1 cellular context compared by ENCODE assay signal in the genomic region with DNA sequence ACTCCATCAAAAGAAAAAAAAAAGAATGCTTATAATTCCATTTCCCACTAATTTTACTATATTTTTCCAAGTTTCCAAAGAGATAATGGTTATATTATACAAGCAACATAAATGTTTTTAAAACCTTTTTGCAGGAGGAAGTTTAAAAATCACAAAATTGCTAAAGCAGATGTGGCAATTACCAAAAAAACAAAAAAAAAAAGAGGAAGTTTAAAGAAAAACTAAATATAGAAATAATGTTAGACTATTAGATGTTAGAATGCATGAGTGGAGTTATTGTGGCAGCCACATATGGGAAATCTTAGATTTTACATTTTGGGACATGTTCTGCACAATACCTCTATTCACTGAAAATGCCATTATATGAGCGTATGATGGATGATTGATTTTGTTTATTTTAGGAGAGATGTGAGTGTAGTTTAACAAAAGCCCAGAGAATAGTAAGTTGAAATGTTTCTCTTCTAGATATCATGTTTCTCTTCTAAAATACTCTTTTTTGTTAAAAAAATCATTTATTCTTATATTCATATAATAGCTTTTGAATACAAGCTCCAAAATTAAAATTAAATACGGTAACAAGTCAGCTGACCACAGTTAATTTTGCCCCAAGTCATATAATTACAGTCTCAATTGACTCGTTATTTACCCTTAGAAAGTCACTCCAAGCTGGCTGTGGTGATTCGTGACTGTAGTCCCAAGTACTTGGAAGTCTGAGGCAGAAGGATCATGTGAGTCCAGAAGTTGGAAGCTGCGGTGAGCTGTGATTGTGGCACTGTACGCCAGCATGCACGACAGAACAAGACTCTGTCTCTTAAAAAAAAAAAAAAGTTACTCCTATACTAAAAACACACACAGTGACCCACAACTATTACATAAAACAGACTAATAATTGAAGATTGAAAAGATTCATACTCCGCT.
TF ChIP-seq lines count a peak whose summit lies in the region.

No MANE protein-coding gene starts in this region.

TF ChIP-seq in GM12878, 131 proteins besides CTCF, POLR2A, EP300 and RAD21:
- TF ChIP-seq CHD4 (IDR thresholded peaks at IDR 0.05) (no peak), ZNF622 (IDR thresholded peaks at IDR 0.05) (no peak), MEF2A (IDR thresholded peaks at IDR 0.05; ENCODE audit: insufficient read depth, low read depth, low read length) (0 out of 2 replicates have a peak, but pooled peaks have one; percentile 11), ZNF384 (IDR thresholded peaks at IDR 0.05; ENCODE audit: borderline replicate concordance, low read depth, low read length) (0 out of 2 replicates have a peak, but pooled peaks have one; percentile 48), CREM (IDR thresholded peaks at IDR 0.05; ENCODE audit: low read depth) (no peak), MEF2B (IDR thresholded peaks at IDR 0.05; ENCODE audit: partially characterized antibody, poor library complexity, severe bottlenecking) (peak; percentile 22)
- TF ChIP-seq, protein P1, sequence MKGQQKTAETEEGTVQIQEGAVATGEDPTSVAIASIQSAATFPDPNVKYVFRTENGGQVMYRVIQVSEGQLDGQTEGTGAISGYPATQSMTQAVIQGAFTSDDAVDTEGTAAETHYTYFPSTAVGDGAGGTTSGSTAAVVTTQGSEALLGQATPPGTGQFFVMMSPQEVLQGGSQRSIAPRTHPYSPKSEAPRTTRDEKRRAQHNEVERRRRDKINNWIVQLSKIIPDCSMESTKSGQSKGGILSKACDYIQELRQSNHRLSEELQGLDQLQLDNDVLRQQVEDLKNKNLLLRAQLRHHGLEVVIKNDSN (IDR thresholded peaks at IDR 0.05; ENCODE audit: borderline replicate concordance, extremely low read length, insufficient read depth, low read depth, low read length) = no peak
TF ChIP-seq in GM12878: peak in this region for 3.
